Comparison of ENCODE assay signal across 8 cellular contexts in the genomic region with DNA sequence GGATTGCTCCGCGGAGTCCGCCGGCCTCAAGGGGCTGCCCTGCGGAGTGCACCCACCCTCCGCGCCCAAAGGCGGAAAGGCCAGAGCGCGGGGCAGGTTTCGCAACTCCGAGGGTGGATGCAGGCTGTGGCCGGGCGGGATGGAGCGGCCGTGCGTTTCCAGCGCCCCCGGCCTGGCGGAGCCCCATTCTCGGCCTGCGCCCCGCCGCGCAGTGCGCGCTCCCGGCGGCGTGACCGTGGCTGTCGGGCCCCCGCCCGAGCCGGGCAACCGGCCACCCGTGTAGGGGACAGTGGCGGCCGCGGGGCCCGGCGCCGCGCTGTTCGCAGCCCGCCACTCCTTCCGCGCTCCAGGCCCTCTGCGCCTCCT. TPM values are rescaled to one million over a fixed set of nuclear protein-coding genes. Genes with fewer than 3 reads are reported as not detected.
A peak's percentile ranks its signal among the peaks of the same experiment; 100 is the strongest.
DNase-seq lines count a peak whose midpoint lies in the region; ATAC-seq and TF ChIP-seq lines count a peak whose summit lies in the region.

No MANE protein-coding gene starts in this region.

- H3K9me3 Mint-ChIP-seq in activated naive CD8-positive, alpha-beta T cell treated with anti-CD3 and anti-CD28 coated beads for 36 hours: no peaks in the 10 kb centered on the region

- peak overlapping the region; percentile 95 for H3K27ac Mint-ChIP-seq in activated naive CD8-positive, alpha-beta T cell treated with anti-CD3 and anti-CD28 coated beads for 36 hours

- H3K9me3 ChIP-seq in left ventricle myocardium inferior (replicated peaks): no peaks in the 10 kb centered on the region

- ATAC-seq in HG03442 (IDR thresholded peaks at IDR 0.05; ENCODE audit: unreplicated experiment): peak; percentile 20
- peak; percentile 8 for ATAC-seq in sciatic nerve
- ATAC-seq in HG03565 (IDR thresholded peaks at IDR 0.05; ENCODE audit: unreplicated experiment): no peak

- peak overlapping the region; percentile 97 for H3K27ac ChIP-seq in left ventricle myocardium inferior (replicated peaks)

- peak overlapping the region; percentile 92 for H3K4me3 ChIP-seq in left ventricle myocardium inferior

- H3K4me1 ChIP-seq in left ventricle myocardium inferior: peaks cover 87% of the 10 kb centered on the region

- H3K4me3 Mint-ChIP-seq in activated naive CD8-positive, alpha-beta T cell treated with anti-CD3 and anti-CD28 coated beads for 36 hours: peak overlapping the region; percentile 97

- H3K36me3 ChIP-seq in left ventricle myocardium inferior: no peaks in the 10 kb centered on the region

- no peak for TF ChIP-seq CTCF in left ventricle myocardium inferior (IDR thresholded peaks at IDR 0.05; ENCODE audit: borderline replicate concordance)

- H3K36me3 Mint-ChIP-seq in activated naive CD8-positive, alpha-beta T cell treated with anti-CD3 and anti-CD28 coated beads for 36 hours: peaks cover 7% of the 10 kb centered on the region

- peaks cover 48% of the 10 kb centered on the region for H3K4me1 Mint-ChIP-seq in activated naive CD8-positive, alpha-beta T cell treated with anti-CD3 and anti-CD28 coated beads for 36 hours

- H3K27me3 Mint-ChIP-seq in activated naive CD8-positive, alpha-beta T cell treated with anti-CD3 and anti-CD28 coated beads for 36 hours: peaks cover 15% of the 10 kb centered on the region

- no peaks in the 10 kb centered on the region for H3K27me3 ChIP-seq in left ventricle myocardium inferior (ENCODE audit: low read depth)

- intact Hi-C loops in left ventricle myocardium inferior (cut with micrococcal nuclease) (no loop called here), sciatic nerve (cut with DNase I) (loop anchor here (5.0 kb wide), 1 partner anchor 1922 kb away; no protein-coding TSS in a partner anchor)

- DNase-seq in stimulated activated CD8-positive, alpha-beta memory T cell treated with anti-CD3 and anti-CD28 coated beads, Interleukin-15, amount 100 ng/mL, for 24 hours (ENCODE audit: low read depth): peak; percentile 7
- DNase-seq in stimulated activated CD8-positive, alpha-beta memory T cell treated with anti-CD3 and anti-CD28 coated beads, Interleukin-4, amount 100 ng/mL, for 48 hours: no peak
- DNase-seq in activated naive CD8-positive, alpha-beta T cell treated with anti-CD3 and anti-CD28 coated beads for 36 hours: no peak
- DNase-seq in left ventricle myocardium inferior (peak; percentile 57), sciatic nerve (ENCODE audit: low spot score) (peak; percentile 80), NCI-H128 (lab: John Stamatoyannopoulos, UW; ENCODE audit: unreplicated experiment) (no peak)

RNA-seq across cellular contexts. Expression of gene SETD7, which starts 0.3 kb away (rescaled TPM):
- 10 to 100 TPM; 12.2 to 14.1 TPM for total RNA-seq in activated naive CD8-positive, alpha-beta T cell treated with anti-CD3 and anti-CD28 coated beads for 36 hours
- total RNA-seq in left ventricle myocardium inferior: 50.7 TPM
- total RNA-seq in sciatic nerve: 56.9 TPM

Comparison
In these comparisons a context has a peak if more than half of its experiments do, and no peak if none do; other contexts are left out.
1. DNase-seq: peak in stimulated activated CD8-positive, alpha-beta memory T cell treated with anti-CD3 and anti-CD28 coated beads, Interleukin-15, amount 100 ng/mL, for 24 hours (single experiment), left ventricle myocardium inferior (single experiment) and sciatic nerve (single experiment); none in stimulated activated CD8-positive, alpha-beta memory T cell treated with anti-CD3 and anti-CD28 coated beads, Interleukin-4, amount 100 ng/mL, for 48 hours (single experiment), activated naive CD8-positive, alpha-beta T cell treated with anti-CD3 and anti-CD28 coated beads for 36 hours (single experiment) and NCI-H128 (single experiment).